In genomic region chr1:7549693-7550161, GRCh38 we compare ENCODE assay signal across 9 cellular contexts.
DNase-seq lines count a peak whose midpoint lies in the region; ATAC-seq and TF ChIP-seq lines count a peak whose summit lies in the region.
"Had no signal": no experiment of that assay in that cellular context is flagged by ENCODE, and none has a peak within 500 bp of the region (broad histone marks: within the 10 kb centered on the region; RNA-seq: fewer than 3 reads in every experiment).

No MANE protein-coding gene starts in this region.

- no peak overlapping the region for H3K27ac ChIP-seq in brain microvascular endothelial cell
- H3K27ac ChIP-seq: ovary had no signal

- no peaks in the 10 kb centered on the region for H3K36me3 ChIP-seq in brain microvascular endothelial cell (replicated peaks)
- H3K36me3 ChIP-seq: ovary had no signal

- peak; percentile 34 for DNase-seq in EL
- DNase-seq in M059J (ENCODE audit: low read depth) = peak; percentile 83
- DNase-seq in brain microvascular endothelial cell = peak; percentile 11
- DNase-seq in renal cortical epithelial cell (ENCODE audit: low read depth) = peak; percentile 66
- no peak for DNase-seq in T1000 (lab: John Stamatoyannopoulos, UW)

- no peaks in the 10 kb centered on the region for H3K27me3 ChIP-seq in brain microvascular endothelial cell (replicated peaks)
- H3K27me3 ChIP-seq: ovary had no signal

- ATAC-seq in GM19452 (IDR thresholded peaks at IDR 0.05; ENCODE audit: unreplicated experiment) (no peak), HG03135 (IDR thresholded peaks at IDR 0.05; ENCODE audit: unreplicated experiment) (no peak), GM18909 (IDR thresholded peaks at IDR 0.05; ENCODE audit: poor library complexity, unreplicated experiment) (no peak)

- in situ Hi-C loops in brain microvascular endothelial cell (cut with HindIII; ENCODE audit: low pct_ligation_motif_present, low sequenced_read_pairs) = no loop called here

- H3K4me3 ChIP-seq in brain microvascular endothelial cell (ENCODE audit: low read depth, low read length) = no peak overlapping the region
- H3K4me3 ChIP-seq: ovary had no signal

- no peak for TF ChIP-seq CTCF in brain microvascular endothelial cell (IDR thresholded peaks at IDR 0.05; ENCODE audit: low read depth, low read length, missing control alignments)
